Comparison of ENCODE assay signal across 28 cellular contexts in the genomic region with DNA sequence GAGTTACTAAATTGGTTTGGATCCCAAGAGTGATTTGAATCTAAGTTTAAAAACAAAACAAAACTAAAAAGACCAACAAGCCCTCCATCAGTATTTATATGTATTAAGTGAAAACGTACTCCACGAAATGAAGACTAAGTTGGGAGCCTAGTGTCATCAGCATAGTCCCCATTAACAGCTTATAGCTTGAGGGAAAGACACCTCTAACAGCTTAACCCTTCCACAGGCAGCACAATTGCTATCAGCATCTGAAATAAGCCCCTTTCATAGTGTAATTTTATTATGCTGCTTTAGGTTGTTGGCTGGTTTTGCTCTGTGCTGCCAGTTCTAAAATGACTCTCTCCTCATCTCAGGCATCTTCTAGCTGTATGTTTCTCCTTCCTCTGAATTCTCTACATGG. TPM values are rescaled to one million over a fixed set of nuclear protein-coding genes. Genes with fewer than 3 reads are reported as not detected.
"Had no signal": no experiment of that assay in that cellular context is flagged by ENCODE, and none has a peak within 500 bp of the region (broad histone marks: within the 10 kb centered on the region; RNA-seq: fewer than 3 reads in every experiment).

No MANE protein-coding gene starts in this region.

- DNase-seq: activated CD4-positive, alpha-beta memory T cell treated with anti-CD3 and anti-CD28 coated beads, Interleukin-2, amount 10 ng/mL, durations not matched to agents 7 days and 5 days; activated CD4-positive, alpha-beta T cell treated with anti-CD3 and anti-CD28 coated beads for 1 hour; activated CD4-positive, alpha-beta T cell treated with anti-CD3 and anti-CD28 coated beads for 4 hours; activated CD4-positive, alpha-beta T cell treated with anti-CD3 and anti-CD28 coated beads, Interleukin-2, amount 10 ng/mL, durations not matched to agents 7 days and 5 days; activated CD4-positive, alpha-beta T cell treated with anti-CD3 and anti-CD28 coated beads, Interleukin-2, amount 50 U/mL, for 4 hours; activated CD8-positive, alpha-beta memory T cell treated with anti-CD3 and anti-CD28 coated beads, Interleukin-2, amount 50 U/mL, for 48 hours; activated gamma-delta T cell; activated naive CD4-positive, alpha-beta T cell; activated naive CD4-positive, alpha-beta T cell treated with anti-CD3 and anti-CD28 coated beads, Interleukin-2, amount 10 ng/mL, durations not matched to agents 7 days and 5 days; activated naive CD8-positive, alpha-beta T cell treated with anti-CD3 and anti-CD28 coated beads, Interleukin-2, amount 10 ng/mL, durations not matched to agents 7 days and 5 days; activated T-cell treated with anti-CD3 and anti-CD28 coated beads for 4 hours; activated T-cell treated with anti-CD3 and anti-CD28 coated beads, Interleukin-2, amount 50 U/mL, for 24 hours; activated T-cell treated with anti-CD3 and anti-CD28 coated beads, Interleukin-2, amount 50 U/mL, for 72 hours; central memory CD4-positive, alpha-beta T cell; cerebellar nuclear complex; colonic mucosa; effector memory CD4-positive, alpha-beta T cell; endodermal cell; foreskin fibroblast; head of caudate nucleus; T-helper 17 cell had no signal

- H3K9me3 ChIP-seq: ascending aorta, breast epithelium, colonic mucosa had no signal

- H3K9me3 Mint-ChIP-seq: activated CD4-positive, alpha-beta memory T cell treated with anti-CD3 and anti-CD28 coated beads, Interleukin-2, amount 10 ng/mL, durations not matched to agents 7 days and 5 days; activated CD4-positive, alpha-beta T cell treated with anti-CD3 and anti-CD28 coated beads, Interleukin-2, amount 10 ng/mL, durations not matched to agents 7 days and 5 days; activated naive CD4-positive, alpha-beta T cell treated with anti-CD3 and anti-CD28 coated beads, Interleukin-2, amount 10 ng/mL, durations not matched to agents 7 days and 5 days; activated naive CD8-positive, alpha-beta T cell treated with anti-CD3 and anti-CD28 coated beads, Interleukin-2, amount 10 ng/mL, durations not matched to agents 7 days and 5 days had no signal

- H3K4me1 ChIP-seq: ascending aorta, breast epithelium, colonic mucosa had no signal

- H3K36me3 Mint-ChIP-seq: activated naive CD4-positive, alpha-beta T cell treated with anti-CD3 and anti-CD28 coated beads, Interleukin-2, amount 10 ng/mL, durations not matched to agents 7 days and 5 days; activated naive CD8-positive, alpha-beta T cell treated with anti-CD3 and anti-CD28 coated beads, Interleukin-2, amount 10 ng/mL, durations not matched to agents 7 days and 5 days; brain had no signal

- H3K4me3 Mint-ChIP-seq: activated CD4-positive, alpha-beta memory T cell treated with anti-CD3 and anti-CD28 coated beads, Interleukin-2, amount 10 ng/mL, durations not matched to agents 7 days and 5 days; activated CD4-positive, alpha-beta T cell treated with anti-CD3 and anti-CD28 coated beads, Interleukin-2, amount 10 ng/mL, durations not matched to agents 7 days and 5 days; activated naive CD4-positive, alpha-beta T cell treated with anti-CD3 and anti-CD28 coated beads, Interleukin-2, amount 10 ng/mL, durations not matched to agents 7 days and 5 days; activated naive CD8-positive, alpha-beta T cell treated with anti-CD3 and anti-CD28 coated beads, Interleukin-2, amount 10 ng/mL, durations not matched to agents 7 days and 5 days; activated T-cell treated with anti-CD3 and anti-CD28 coated beads, Interleukin-2, amount 50 U/mL, for 24 hours; activated T-cell treated with anti-CD3 and anti-CD28 coated beads, Interleukin-2, amount 50 U/mL, for 72 hours; brain; endodermal cell; T-helper 17 cell had no signal

- ATAC-seq: activated naive CD4-positive, alpha-beta T cell treated with anti-CD3 and anti-CD28 coated beads, Interleukin-2, amount 50 U/mL, for 72 hours; activated T-cell treated with anti-CD3 and anti-CD28 coated beads, Interleukin-2, amount 50 U/mL, for 72 hours; esophagus mucosa; T-helper 17 cell had no signal

- H3K27me3 Mint-ChIP-seq: activated CD4-positive, alpha-beta memory T cell treated with anti-CD3 and anti-CD28 coated beads, Interleukin-2, amount 10 ng/mL, durations not matched to agents 7 days and 5 days; activated CD4-positive, alpha-beta T cell treated with anti-CD3 and anti-CD28 coated beads, Interleukin-2, amount 10 ng/mL, durations not matched to agents 7 days and 5 days; activated naive CD8-positive, alpha-beta T cell treated with anti-CD3 and anti-CD28 coated beads, Interleukin-2, amount 10 ng/mL, durations not matched to agents 7 days and 5 days; activated T-cell treated with anti-CD3 and anti-CD28 coated beads, Interleukin-2, amount 50 U/mL, for 24 hours; T-helper 17 cell had no signal

- H3K27ac Mint-ChIP-seq: activated CD4-positive, alpha-beta memory T cell treated with anti-CD3 and anti-CD28 coated beads, Interleukin-2, amount 10 ng/mL, durations not matched to agents 7 days and 5 days; activated CD4-positive, alpha-beta T cell treated with anti-CD3 and anti-CD28 coated beads, Interleukin-2, amount 10 ng/mL, durations not matched to agents 7 days and 5 days; activated naive CD4-positive, alpha-beta T cell treated with anti-CD3 and anti-CD28 coated beads, Interleukin-2, amount 10 ng/mL, durations not matched to agents 7 days and 5 days; activated naive CD4-positive, alpha-beta T cell treated with anti-CD3 and anti-CD28 coated beads, Interleukin-2, amount 50 U/mL, for 72 hours; activated naive CD8-positive, alpha-beta T cell treated with anti-CD3 and anti-CD28 coated beads, Interleukin-2, amount 10 ng/mL, durations not matched to agents 7 days and 5 days; activated T-cell treated with anti-CD3 and anti-CD28 coated beads, Interleukin-2, amount 50 U/mL, for 24 hours; activated T-cell treated with anti-CD3 and anti-CD28 coated beads, Interleukin-2, amount 50 U/mL, for 72 hours; brain; endodermal cell; T-helper 17 cell had no signal

- H3K27me3 ChIP-seq: ascending aorta, breast epithelium, cardiac muscle cell, colonic mucosa had no signal

- H3K4me1 Mint-ChIP-seq: brain, endodermal cell had no signal

- H3K4me3 ChIP-seq: ascending aorta, breast epithelium, cardiac muscle cell, colonic mucosa had no signal

- H3K36me3 ChIP-seq: ascending aorta, breast epithelium, cardiac muscle cell, colonic mucosa had no signal

- H3K27ac ChIP-seq: ascending aorta, breast epithelium, cardiac muscle cell, colonic mucosa had no signal

RNA-seq across cellular contexts. Expression of gene ST6GALNAC5, which starts 25.8 kb away (rescaled TPM):
- total RNA-seq: activated CD4-positive, alpha-beta memory T cell treated with anti-CD3 and anti-CD28 coated beads, Interleukin-2, amount 10 ng/mL, durations not matched to agents 7 days and 5 days; activated CD4-positive, alpha-beta T cell treated with anti-CD3 and anti-CD28 coated beads, Interleukin-2, amount 10 ng/mL, durations not matched to agents 7 days and 5 days; activated naive CD4-positive, alpha-beta T cell treated with anti-CD3 and anti-CD28 coated beads, Interleukin-2, amount 50 U/mL, for 72 hours; activated naive CD8-positive, alpha-beta T cell treated with anti-CD3 and anti-CD28 coated beads, Interleukin-2, amount 10 ng/mL, durations not matched to agents 7 days and 5 days; activated T-cell treated with anti-CD3 and anti-CD28 coated beads, Interleukin-2, amount 50 U/mL, for 72 hours; dermis microvascular lymphatic vessel endothelial cell; T-helper 17 cell had no signal
